32 cellular contexts compared by ENCODE assay signal in the genomic region with DNA sequence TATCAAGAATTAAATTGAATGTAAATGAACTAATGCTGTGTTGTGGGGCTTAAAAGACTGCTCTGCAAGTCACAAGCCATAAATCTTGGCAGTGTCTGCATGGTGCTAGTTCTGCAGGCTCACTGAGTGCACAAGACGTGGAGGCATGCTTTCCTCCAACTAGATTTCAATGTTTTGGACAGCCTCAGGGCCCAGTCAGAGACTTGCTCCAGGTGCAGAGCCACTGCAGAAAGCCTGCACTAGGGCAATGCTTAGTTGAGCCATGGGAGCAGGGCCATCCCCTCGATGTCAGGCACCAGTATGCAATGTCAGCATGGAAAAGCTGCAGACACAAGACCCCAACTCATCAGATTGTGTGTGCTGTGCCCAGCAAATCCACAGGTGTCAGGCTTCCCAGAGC.
"Had no signal": no experiment of that assay in that cellular context is flagged by ENCODE, and none has a peak within 500 bp of the region (broad histone marks: within the 10 kb centered on the region; RNA-seq: fewer than 3 reads in every experiment).

No MANE protein-coding gene starts in this region.

- ATAC-seq: activated CD4-positive, CD25-positive, alpha-beta regulatory T cell treated with anti-CD3 and anti-CD28 coated beads, Interleukin-2, amount 50 U/mL, for 24 hours; activated naive CD4-positive, alpha-beta T cell treated with anti-CD3 and anti-CD28 coated beads, Interleukin-2, amount 50 U/mL, for 72 hours; activated T-cell treated with anti-CD3 and anti-CD28 coated beads, Interleukin-2, amount 50 U/mL, for 4 hours; body of pancreas; Panc1 had no signal

- DNase-seq: activated CD4-positive, alpha-beta memory T cell treated with anti-CD3 and anti-CD28 coated beads for 36 hours; activated CD4-positive, alpha-beta T cell treated with anti-CD3 and anti-CD28 coated beads for 4 hours; activated CD4-positive, alpha-beta T cell treated with anti-CD3 and anti-CD28 coated beads, Interleukin-2, amount 50 U/mL, for 1 hour; activated CD8-positive, alpha-beta memory T cell treated with anti-CD3 and anti-CD28 coated beads, Interleukin-2, amount 50 U/mL, for 4 hours; activated gamma-delta T cell treated with Interleukin-2 at 50 U/mL for 16 hours; activated naive CD4-positive, alpha-beta T cell treated with anti-CD3 and anti-CD28 coated beads for 36 hours; activated T-cell treated with anti-CD3 and anti-CD28 coated beads for 4 hours; activated T-cell treated with anti-CD3 and anti-CD28 coated beads, Interleukin-2, amount 50 U/mL, for 4 hours; adrenal gland; body of pancreas; caudate nucleus; cerebellar nuclear complex; Karpas-422; MG63; NCI-H1048; NCI-H1436 treated with DMSO at 0.1 percent for 48 hours; NCI-H187; NCI-H2029 treated with DMSO at 0.1 percent for 48 hours; NCI-H2107; NCI-H2171; NCI-H510A; NCI-H526; NCI-H774; SHP77; SJCRH30; T1000 had no signal

- FAIRE-seq: astrocyte had no signal

- H3K36me3 ChIP-seq: adrenal gland, breast epithelium, MG63, SJCRH30 had no signal

- H3K4me1 ChIP-seq: adrenal gland, body of pancreas, breast epithelium, SJCRH30 had no signal

- H3K9me3 ChIP-seq: adrenal gland, body of pancreas, breast epithelium, MG63, SJCRH30 had no signal

- H3K27ac ChIP-seq: adrenal gland, body of pancreas, breast epithelium, SJCRH30, SK-N-MC had no signal

- H3K4me3 ChIP-seq: adrenal gland, body of pancreas, breast epithelium, MG63, SJCRH30, SK-N-MC had no signal

- H3K27me3 ChIP-seq: adrenal gland, body of pancreas, breast epithelium, MG63, SJCRH30 had no signal
